1 cellular context compared by ENCODE assay signal in the genomic region with DNA sequence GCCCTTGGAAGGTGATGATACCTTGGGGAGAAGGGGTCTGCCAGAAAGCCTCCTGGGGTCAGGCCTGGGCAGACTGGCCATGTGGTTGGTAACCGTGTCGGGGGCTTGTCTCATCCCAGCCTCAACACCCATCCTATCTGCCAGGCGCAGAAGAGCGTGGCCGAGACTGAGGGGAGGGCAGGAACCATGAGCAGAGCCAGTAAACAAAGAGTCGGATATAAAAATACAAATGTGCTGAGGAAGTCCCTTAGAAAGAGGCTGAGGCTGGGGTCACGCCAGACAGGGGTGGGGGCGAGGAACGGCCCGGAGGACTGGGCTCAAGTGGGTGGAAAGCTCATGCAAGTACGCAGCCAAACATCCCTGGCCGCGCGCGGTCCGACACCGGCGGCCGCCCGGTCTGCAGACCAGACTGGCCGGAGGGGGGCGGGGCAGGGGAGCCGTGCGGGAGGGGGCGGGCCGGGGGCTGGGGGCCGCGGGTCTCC.
TF ChIP-seq lines count a peak whose summit lies in the region.

No MANE protein-coding gene starts in this region.

TF ChIP-seq in HepG2, 621 proteins besides CTCF, POLR2A, EP300 and RAD21:
- TF ChIP-seq, protein P1, sequence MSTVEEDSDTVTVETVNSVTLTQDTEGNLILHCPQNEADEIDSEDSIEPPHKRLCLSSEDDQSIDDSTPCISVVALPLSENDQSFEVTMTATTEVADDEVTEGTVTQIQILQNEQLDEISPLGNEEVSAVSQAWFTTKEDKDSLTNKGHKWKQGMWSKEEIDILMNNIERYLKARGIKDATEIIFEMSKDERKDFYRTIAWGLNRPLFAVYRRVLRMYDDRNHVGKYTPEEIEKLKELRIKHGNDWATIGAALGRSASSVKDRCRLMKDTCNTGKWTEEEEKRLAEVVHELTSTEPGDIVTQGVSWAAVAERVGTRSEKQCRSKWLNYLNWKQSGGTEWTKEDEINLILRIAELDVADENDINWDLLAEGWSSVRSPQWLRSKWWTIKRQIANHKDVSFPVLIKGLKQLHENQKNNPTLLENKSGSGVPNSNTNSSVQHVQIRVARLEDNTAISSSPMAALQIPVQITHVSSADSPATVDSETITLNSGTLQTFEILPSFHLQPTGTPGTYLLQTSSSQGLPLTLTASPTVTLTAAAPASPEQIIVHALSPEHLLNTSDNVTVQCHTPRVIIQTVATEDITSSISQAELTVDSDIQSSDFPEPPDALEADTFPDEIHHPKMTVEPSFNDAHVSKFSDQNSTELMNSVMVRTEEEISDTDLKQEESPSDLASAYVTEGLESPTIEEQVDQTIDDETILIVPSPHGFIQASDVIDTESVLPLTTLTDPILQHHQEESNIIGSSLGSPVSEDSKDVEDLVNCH (CRISPR knock-in tag; IDR thresholded peaks at IDR 0.05): no peak
- peak; percentile 31 for TF ChIP-seq RBM22 (optimal IDR thresholded peaks at IDR 0.05; ENCODE audit: low read length)
- TF ChIP-seq PPARG (CRISPR knock-in tag; conservative IDR thresholded peaks at IDR 0.05): no peak
TF ChIP-seq in HepG2: peak in this region for 1.
